Comparison of ENCODE assay signal across 20 cellular contexts in genomic region chr4:95092762-95093161, GRCh38.
A peak's percentile ranks its signal among the peaks of the same experiment; 100 is the strongest.
DNase-seq lines count a peak whose midpoint lies in the region; ATAC-seq, FAIRE-seq and TF ChIP-seq lines count a peak whose summit lies in the region.
"Had no signal": no experiment of that assay in that cellular context is flagged by ENCODE, and none has a peak within 500 bp of the region (broad histone marks: within the 10 kb centered on the region; RNA-seq: fewer than 3 reads in every experiment).

No MANE protein-coding gene starts in this region.

- no peak for ATAC-seq in A549
- ATAC-seq: GM23338; lower lobe of right lung; natural killer cell treated with Interleukin-12 subunit alpha and Interleukin-12 subunit beta and Interleukin-15 and Interleukin-18, amount 100 ng/mL, for 72 hours; right lobe of liver had no signal

- TF ChIP-seq RAD21 in A549 (conservative IDR thresholded peaks at IDR 0.05 in 1 of 2, IDR thresholded peaks at IDR 0.05 in 1 of 2) = no peak

- H3K36me3 ChIP-seq in KMS-11 (ENCODE audit: insufficient read depth) (no peaks in the 10 kb centered on the region), endodermal cell (ENCODE audit: control insufficient read depth, insufficient read depth, low read length) (no peaks in the 10 kb centered on the region)
- H3K36me3 ChIP-seq: lower lobe of right lung, right lobe of liver, tibial nerve had no signal

- CTCF ChIA-PET in A549 (lab: Yijun Ruan, JAX) (interaction anchor here (0.6 to 1.4 kb wide), 2 partner anchors 176 to 470 kb away, joined by 3 to 4 read pairs; no protein-coding TSS in a partner anchor), HEK293T (lab: Yijun Ruan, JAX) (interaction anchor here (1.1 kb wide), 1 partner anchor 12 kb away, joined by 3 read pairs; no protein-coding TSS in a partner anchor)

- no peaks in the 10 kb centered on the region for H3K79me2 ChIP-seq in KMS-11 (ENCODE audit: insufficient read depth, low read depth)

- H3K36me3 Mint-ChIP-seq in endodermal cell (ENCODE audit: low read depth) = no peaks in the 10 kb centered on the region
- H3K36me3 Mint-ChIP-seq: activated naive CD8-positive, alpha-beta T cell treated with anti-CD3 and anti-CD28 coated beads, Interleukin-2, amount 10 ng/mL, durations not matched to agents 7 days and 5 days; natural killer cell treated with Interleukin-12 subunit alpha and Interleukin-12 subunit beta and Interleukin-15 and Interleukin-18, amount 100 ng/mL, for 72 hours had no signal

- H3K27ac Mint-ChIP-seq in endodermal cell = no peak overlapping the region
- H3K27ac Mint-ChIP-seq: activated CD4-positive, alpha-beta T cell treated with anti-CD3 and anti-CD28 coated beads, Interleukin-2, amount 10 ng/mL, durations not matched to agents 7 days and 5 days; activated naive CD8-positive, alpha-beta T cell treated with anti-CD3 and anti-CD28 coated beads, Interleukin-2, amount 10 ng/mL, durations not matched to agents 7 days and 5 days; activated T-cell treated with anti-CD3 and anti-CD28 coated beads, Interleukin-2, amount 50 U/mL, for 24 hours; GM23338; natural killer cell treated with Interleukin-12 subunit alpha and Interleukin-12 subunit beta and Interleukin-15 and Interleukin-18, amount 100 ng/mL, for 72 hours had no signal

- TF ChIP-seq POLR2A in A549 (IDR thresholded peaks at IDR 0.05; ENCODE audit: low read length) = no peak

- TF ChIP-seq CTCF in A549 (IDR thresholded peaks at IDR 0.05) (no peak), KMS-11 (conservative IDR thresholded peaks at IDR 0.05; ENCODE audit: low read depth, low read length) (no peak), endodermal cell (conservative IDR thresholded peaks at IDR 0.05) (no peak)

- H4K20me1 ChIP-seq in KMS-11 (ENCODE audit: insufficient read depth) = no peaks in the 10 kb centered on the region

- DNase-seq in A549 (ENCODE audit: low read depth in 1 of 2, low spot score in 1 of 2) (peak in 1 of 2 experiments; percentile 46), NCI-H510A (lab: John Stamatoyannopoulos, UW) (peak; percentile 20), endodermal cell (no peak), epidermal melanocyte (ENCODE audit: insufficient read length, low spot score) (no peak), NCI-H1694 (lab: John Stamatoyannopoulos, UW) (no peak), amniotic stem cell (lab: John Stamatoyannopoulos, UW) (no peak), HEK293T (ENCODE audit: extremely low spot score) (no peak)
- DNase-seq: activated CD4-positive, alpha-beta T cell treated with anti-CD3 and anti-CD28 coated beads, Interleukin-2, amount 10 ng/mL, durations not matched to agents 7 days and 5 days; activated naive CD8-positive, alpha-beta T cell treated with anti-CD3 and anti-CD28 coated beads, Interleukin-2, amount 10 ng/mL, durations not matched to agents 7 days and 5 days; activated T-cell treated with anti-CD3 and anti-CD28 coated beads, Interleukin-2, amount 50 U/mL, for 24 hours; foreskin melanocyte; lower lobe of right lung; NCI-H1048; right lobe of liver; stimulated activated CD4-positive, alpha-beta T cell treated with anti-CD3 and anti-CD28 coated beads, Interleukin-2, amount 100 ng/mL, for 48 hours had no signal

- no peak for FAIRE-seq in A549 (lab: Jason Lieb, UNC)

- no peaks in the 10 kb centered on the region for H3K9me3 Mint-ChIP-seq in endodermal cell
- H3K9me3 Mint-ChIP-seq: activated CD4-positive, alpha-beta T cell treated with anti-CD3 and anti-CD28 coated beads, Interleukin-2, amount 10 ng/mL, durations not matched to agents 7 days and 5 days; activated naive CD8-positive, alpha-beta T cell treated with anti-CD3 and anti-CD28 coated beads, Interleukin-2, amount 10 ng/mL, durations not matched to agents 7 days and 5 days; activated T-cell treated with anti-CD3 and anti-CD28 coated beads, Interleukin-2, amount 50 U/mL, for 24 hours; central memory CD8-positive, alpha-beta T cell; GM23338; natural killer cell treated with Interleukin-12 subunit alpha and Interleukin-12 subunit beta and Interleukin-15 and Interleukin-18, amount 100 ng/mL, for 72 hours had no signal

- H3K27me3 ChIP-seq in KMS-11 (ENCODE audit: insufficient read depth, low read depth) (no peaks in the 10 kb centered on the region), endodermal cell (ENCODE audit: control insufficient read depth, insufficient read depth, low read length, poor library complexity, severe bottlenecking) (no peaks in the 10 kb centered on the region)
- H3K27me3 ChIP-seq: right lobe of liver, tibial nerve had no signal

- TF ChIP-seq EP300 in A549 (IDR thresholded peaks at IDR 0.05) = no peak

- WGBS in A549 (ENCODE audit: missing lambda C conversion rate) = 3% methylated on average over 3 of the region's 3 CpGs
- 59 to 89% methylated on average over 2 to 3 of the region's 3 CpGs for WGBS in endodermal cell (ENCODE audit: insufficient coverage in 1 of 2, insufficient read length in 1 of 2), 2 experiments

- no peak overlapping the region for H3K4me3 Mint-ChIP-seq in endodermal cell
- H3K4me3 Mint-ChIP-seq: activated CD4-positive, alpha-beta T cell treated with anti-CD3 and anti-CD28 coated beads, Interleukin-2, amount 10 ng/mL, durations not matched to agents 7 days and 5 days; activated naive CD8-positive, alpha-beta T cell treated with anti-CD3 and anti-CD28 coated beads, Interleukin-2, amount 10 ng/mL, durations not matched to agents 7 days and 5 days; activated T-cell treated with anti-CD3 and anti-CD28 coated beads, Interleukin-2, amount 50 U/mL, for 24 hours; central memory CD8-positive, alpha-beta T cell; GM23338; natural killer cell treated with Interleukin-12 subunit alpha and Interleukin-12 subunit beta and Interleukin-15 and Interleukin-18, amount 100 ng/mL, for 72 hours had no signal

- H3K4me2 ChIP-seq in A549 (peak overlapping the region; percentile 99), KMS-11 (peak overlapping the region; percentile 65)
- H3K4me2 ChIP-seq: GM23338 had no signal

- H3K4me1 ChIP-seq in A549 = peaks cover 72% of the 10 kb centered on the region
- H3K4me1 ChIP-seq in KMS-11 (ENCODE audit: low read depth, poor library complexity, severe bottlenecking) = peaks cover 82% of the 10 kb centered on the region
- no peaks in the 10 kb centered on the region for H3K4me1 ChIP-seq in endodermal cell (ENCODE audit: control insufficient read depth, insufficient read depth, low read length)
- H3K4me1 ChIP-seq: lower lobe of right lung, right lobe of liver had no signal

- H3K4me3 ChIP-seq in A549 = peak overlapping the region; percentile 32; the same call in 1 of the 3 replicates
- no peak overlapping the region for H3K4me3 ChIP-seq in KMS-11 (IDR thresholded peaks at IDR 0.05; ENCODE audit: insufficient read depth, low read depth, low read length)
- no peak overlapping the region for H3K4me3 ChIP-seq in endodermal cell (ENCODE audit: low read length)
- H3K4me3 ChIP-seq: GM23338, lower lobe of right lung, right lobe of liver, tibial nerve had no signal

- H3K27ac ChIP-seq in A549 = peak overlapping the region; percentile 85 to 89
- H3K27ac ChIP-seq in KMS-11 = peak overlapping the region; percentile 70
- H3K27ac ChIP-seq in endodermal cell (ENCODE audit: low read depth, low read length) = peak overlapping the region; percentile 58
- H3K27ac ChIP-seq: lower lobe of right lung, right lobe of liver, tibial nerve had no signal

- peaks cover 2% of the 10 kb centered on the region for H3K4me1 Mint-ChIP-seq in endodermal cell
- H3K4me1 Mint-ChIP-seq: activated CD4-positive, alpha-beta T cell treated with anti-CD3 and anti-CD28 coated beads, Interleukin-2, amount 10 ng/mL, durations not matched to agents 7 days and 5 days; activated naive CD8-positive, alpha-beta T cell treated with anti-CD3 and anti-CD28 coated beads, Interleukin-2, amount 10 ng/mL, durations not matched to agents 7 days and 5 days; central memory CD8-positive, alpha-beta T cell; GM23338 had no signal

- H3K9ac ChIP-seq in KMS-11 (peak overlapping the region; percentile 8; the same call in 1 of the 2 replicates), endodermal cell (ENCODE audit: extremely low read depth, low read length, poor library complexity, severe bottlenecking) (no peak overlapping the region)

- POLR2A ChIA-PET in A549 (lab: Yijun Ruan, JAX) = interaction anchor here (1.0 kb wide), 1 partner anchor 335 kb away, joined by 5 read pairs; the partner anchor contains the start of gene BMPR1B
- POLR2A ChIA-PET in HEK293T (lab: Yijun Ruan, JAX) = no interaction called here

- no peaks in the 10 kb centered on the region for H3K9me3 ChIP-seq in A549
- H3K9me3 ChIP-seq in endodermal cell (ENCODE audit: control insufficient read depth, low read length) = no peaks in the 10 kb centered on the region
- H3K9me3 ChIP-seq: lower lobe of right lung, right lobe of liver, tibial nerve had no signal

- H2AFZ ChIP-seq in KMS-11 (ENCODE audit: low read depth) = peak overlapping the region; percentile 1; the same call in 1 of the 2 replicates
- H2AFZ ChIP-seq: GM23338 had no signal

- H3K27me3 Mint-ChIP-seq in endodermal cell (ENCODE audit: insufficient read depth) = no peaks in the 10 kb centered on the region
- H3K27me3 Mint-ChIP-seq: activated T-cell treated with anti-CD3 and anti-CD28 coated beads, Interleukin-2, amount 50 U/mL, for 24 hours; central memory CD8-positive, alpha-beta T cell; natural killer cell treated with Interleukin-12 subunit alpha and Interleukin-12 subunit beta and Interleukin-15 and Interleukin-18, amount 100 ng/mL, for 72 hours had no signal

TF ChIP-seq in A549, 52 proteins besides CTCF, POLR2A, EP300 and RAD21 (continues in another document):
- TF ChIP-seq RNF2 (IDR thresholded peaks at IDR 0.05; ENCODE audit: borderline replicate concordance, low read depth) (no peak), CHD4 (IDR thresholded peaks at IDR 0.05; ENCODE audit: borderline replicate concordance) (no peak), HOXB13 (CRISPR knock-in tag; IDR thresholded peaks at IDR 0.05; ENCODE audit: low read depth) (no peak), KDM1A (IDR thresholded peaks at IDR 0.05; ENCODE audit: low read depth) (no peak)

TF ChIP-seq in HEK293T, 16 proteins besides CTCF, POLR2A, EP300 and RAD21:
- TF ChIP-seq ARNT (IDR thresholded peaks at IDR 0.05) (no peak), SUZ12 (IDR thresholded peaks at IDR 0.05) (no peak), FOXM1 (IDR thresholded peaks at IDR 0.05; ENCODE audit: borderline replicate concordance) (no peak)
TF ChIP-seq in HEK293T: peak in this region for 0.
